ENCODE assay signal across 25 cellular contexts in the genomic region with DNA sequence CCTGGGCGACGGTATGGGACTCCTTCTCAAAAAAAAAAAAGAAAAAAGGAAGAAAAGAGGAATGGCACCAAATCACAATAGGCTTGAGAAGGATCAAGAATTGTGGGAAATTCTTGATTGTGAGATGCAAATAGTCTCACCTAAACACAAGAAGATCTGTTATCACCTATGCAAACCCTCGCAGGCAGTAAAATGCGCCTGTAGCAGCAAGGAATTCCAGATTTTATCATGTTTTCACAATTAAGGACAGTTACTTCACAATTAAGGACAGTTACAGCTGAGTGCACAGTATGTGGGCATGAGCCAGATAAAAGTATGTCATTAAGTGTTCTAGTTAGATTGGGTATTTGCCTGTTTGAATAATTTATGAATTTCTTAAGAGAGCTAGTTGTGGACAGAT.
"Had no signal": no experiment of that assay in that cellular context is flagged by ENCODE, and none has a peak within 500 bp of the region (broad histone marks: within the 10 kb centered on the region; RNA-seq: fewer than 3 reads in every experiment).

No MANE protein-coding gene starts in this region.

- H3K36me3 ChIP-seq: colonic mucosa, esophagus muscularis mucosa, esophagus squamous epithelium, gastrocnemius medialis, gastroesophageal sphincter, heart left ventricle, heart right ventricle had no signal

- H3K27me3 ChIP-seq: colonic mucosa, esophagus squamous epithelium, foreskin keratinocyte, gastrocnemius medialis, gastroesophageal sphincter, heart left ventricle, heart right ventricle had no signal

- H3K27ac ChIP-seq: colonic mucosa, coronary artery, dorsolateral prefrontal cortex, epithelial cell of prostate, esophagus muscularis mucosa, esophagus squamous epithelium, foreskin keratinocyte, gastrocnemius medialis, gastroesophageal sphincter, heart left ventricle, heart right ventricle had no signal

- H3K4me3 ChIP-seq: colonic mucosa, coronary artery, dorsolateral prefrontal cortex, esophagus muscularis mucosa, esophagus squamous epithelium, gastrocnemius medialis, gastroesophageal sphincter, heart left ventricle, heart right ventricle had no signal

- H3K4me1 ChIP-seq: colonic mucosa, esophagus muscularis mucosa, esophagus squamous epithelium, gastrocnemius medialis, gastroesophageal sphincter, heart left ventricle, heart right ventricle had no signal

- ATAC-seq: effector memory CD8-positive, alpha-beta T cell; esophagus mucosa; foreskin keratinocyte; gastrocnemius medialis; gastroesophageal sphincter; heart left ventricle; heart right ventricle had no signal

- DNase-seq: colonic mucosa; cortex of kidney; dermis blood vessel endothelial cell; dorsolateral prefrontal cortex; effector CD4-positive, alpha-beta T cell; effector CD8-positive, alpha-beta T cell; effector memory CD4-positive, alpha-beta T cell; effector memory CD8-positive, alpha-beta T cell; endodermal cell; erythroblast; esophagus squamous epithelium; foreskin fibroblast; foreskin keratinocyte; foreskin melanocyte; gastrocnemius medialis; glutamatergic neuron; head of caudate nucleus; heart left ventricle; heart right ventricle had no signal

- H3K27me3 Mint-ChIP-seq: dendritic cell treated with granulocyte-macrophage colony-stimulating factor and Interleukin-4, amounts not matched to agents 40 ng/mL and 50 ng/mL, for 4 days; effector memory CD8-positive, alpha-beta T cell had no signal

- H3K4me3 Mint-ChIP-seq: dendritic cell treated with granulocyte-macrophage colony-stimulating factor and Interleukin-4, amounts not matched to agents 40 ng/mL and 50 ng/mL, for 4 days; effector memory CD8-positive, alpha-beta T cell; endodermal cell had no signal

- H3K9me3 Mint-ChIP-seq: dendritic cell treated with granulocyte-macrophage colony-stimulating factor and Interleukin-4, amounts not matched to agents 40 ng/mL and 50 ng/mL, for 4 days; endodermal cell had no signal

- H3K27ac Mint-ChIP-seq: dendritic cell treated with granulocyte-macrophage colony-stimulating factor and Interleukin-4, amounts not matched to agents 40 ng/mL and 50 ng/mL, for 4 days; effector memory CD8-positive, alpha-beta T cell; endodermal cell had no signal
